ENCODE assay signal across 33 cellular contexts in genomic region chr10:117532003-117532385, GRCh38. TPM values are rescaled to one million over a fixed set of nuclear protein-coding genes. Genes with fewer than 3 reads are reported as not detected.
"Had no signal": no experiment of that assay in that cellular context is flagged by ENCODE, and none has a peak within 500 bp of the region (broad histone marks: within the 10 kb centered on the region; RNA-seq: fewer than 3 reads in every experiment).

No MANE protein-coding gene starts in this region.

- H3K4me3 Mint-ChIP-seq: activated CD4-positive, alpha-beta memory T cell treated with anti-CD3 and anti-CD28 coated beads for 36 hours; activated CD4-positive, alpha-beta T cell treated with anti-CD3 and anti-CD28 coated beads, Interleukin-2, amount 10 ng/mL, durations not matched to agents 24 days and 14 days; activated naive CD4-positive, alpha-beta T cell treated with anti-CD3 and anti-CD28 coated beads, Interleukin-2, amount 10 ng/mL, durations not matched to agents 7 days and 5 days; activated naive CD8-positive, alpha-beta T cell treated with anti-CD3 and anti-CD28 coated beads, Interleukin-2, amount 10 ng/mL, durations not matched to agents 7 days and 5 days; activated T-helper 1 cell treated with anti-CD3 and anti-CD28 coated beads, Interleukin-12 subunit alpha, Interleukin-12 subunit beta, Interleukin-2, Interleukin-4 antibody, amounts not matched to agents 30 ng/mL and 10 ng/mL and 1 ng/mL, durations not matched to agents 14 hours and 24 hours and 36 hours; central memory CD8-positive, alpha-beta T cell; dendritic cell treated with granulocyte-macrophage colony-stimulating factor and Interleukin-4, amounts not matched to agents 40 ng/mL and 50 ng/mL, for 4 days; stimulated activated naive B cell treated with anti-CD40 and anti-IgM and Interleukin-4, amounts not matched to agents 10 μg/mL and 1 μg/mL and 100 μg/mL, for 72 hours; T-helper 17 cell had no signal

- DNase-seq: activated CD4-positive, alpha-beta memory T cell treated with anti-CD3 and anti-CD28 coated beads for 36 hours; activated CD4-positive, alpha-beta T cell treated with anti-CD3 and anti-CD28 coated beads, Interleukin-2, amount 10 ng/mL, durations not matched to agents 24 days and 14 days; activated CD4-positive, CD25-positive, alpha-beta regulatory T cell treated with anti-CD3 and anti-CD28 coated beads, Interleukin-2, amount 50 U/mL, for 72 hours; activated CD8-positive, alpha-beta memory T cell treated with anti-CD3 and anti-CD28 coated beads, Interleukin-2, amount 50 U/mL, for 4 hours; activated effector memory CD4-positive, alpha-beta T cell treated with anti-CD3 and anti-CD28 coated beads, Interleukin-2, amount 50 U/mL, for 16 hours; activated naive CD4-positive, alpha-beta T cell treated with anti-CD3 and anti-CD28 coated beads, Interleukin-2, amount 10 ng/mL, durations not matched to agents 7 days and 5 days; activated naive CD8-positive, alpha-beta T cell treated with anti-CD3 and anti-CD28 coated beads, Interleukin-2, amount 10 ng/mL, durations not matched to agents 7 days and 5 days; activated T-cell treated with anti-CD3 and anti-CD28 coated beads, Interleukin-2, amount 50 U/mL, for 1 hour; amygdala; hippocampal formation; kidney glomerular epithelial cell; left ventricle myocardium inferior; nephron progenitor cell; psoas muscle; stimulated activated CD4-positive, alpha-beta T cell treated with anti-CD3 and anti-CD28 coated beads, Interleukin-1b, Interleukin-23, amount 100 ng/mL, for 48 hours; stimulated activated CD4-positive, alpha-beta T cell treated with anti-CD3 and anti-CD28 coated beads, Interleukin-4, amount 100 ng/mL, for 4 hours; stimulated activated naive B cell treated with anti-CD40 and anti-IgM and Interleukin-4, amounts not matched to agents 10 μg/mL and 1 μg/mL and 100 μg/mL, for 72 hours; stomach; SW 1271; T-helper 17 cell; T1000; thyroid gland had no signal

- H3K4me3 ChIP-seq: breast epithelium, gastroesophageal sphincter, left ventricle myocardium inferior, lung, smooth muscle cell, stomach, thyroid gland had no signal

- H3K36me3 Mint-ChIP-seq: activated CD4-positive, alpha-beta memory T cell treated with anti-CD3 and anti-CD28 coated beads for 36 hours; activated naive CD4-positive, alpha-beta T cell treated with anti-CD3 and anti-CD28 coated beads, Interleukin-2, amount 10 ng/mL, durations not matched to agents 7 days and 5 days; activated naive CD8-positive, alpha-beta T cell treated with anti-CD3 and anti-CD28 coated beads, Interleukin-2, amount 10 ng/mL, durations not matched to agents 7 days and 5 days; stimulated activated naive B cell treated with anti-CD40 and anti-IgM and Interleukin-4, amounts not matched to agents 10 μg/mL and 1 μg/mL and 100 μg/mL, for 72 hours had no signal

- H3K9me3 ChIP-seq: breast epithelium, gastroesophageal sphincter, left ventricle myocardium inferior, psoas muscle, stomach, thyroid gland had no signal

- H3K9me3 Mint-ChIP-seq: activated CD4-positive, alpha-beta memory T cell treated with anti-CD3 and anti-CD28 coated beads for 36 hours; activated CD4-positive, alpha-beta T cell treated with anti-CD3 and anti-CD28 coated beads, Interleukin-2, amount 10 ng/mL, durations not matched to agents 24 days and 14 days; activated naive CD4-positive, alpha-beta T cell treated with anti-CD3 and anti-CD28 coated beads, Interleukin-2, amount 10 ng/mL, durations not matched to agents 7 days and 5 days; activated naive CD8-positive, alpha-beta T cell treated with anti-CD3 and anti-CD28 coated beads, Interleukin-2, amount 10 ng/mL, durations not matched to agents 7 days and 5 days; activated T-helper 1 cell treated with anti-CD3 and anti-CD28 coated beads, Interleukin-12 subunit alpha, Interleukin-12 subunit beta, Interleukin-2, Interleukin-4 antibody, amounts not matched to agents 30 ng/mL and 10 ng/mL and 1 ng/mL, durations not matched to agents 14 hours and 24 hours and 36 hours; central memory CD8-positive, alpha-beta T cell; dendritic cell treated with granulocyte-macrophage colony-stimulating factor and Interleukin-4, amounts not matched to agents 40 ng/mL and 50 ng/mL, for 4 days; nephron progenitor cell; stimulated activated naive B cell treated with anti-CD40 and anti-IgM and Interleukin-4, amounts not matched to agents 10 μg/mL and 1 μg/mL and 100 μg/mL, for 72 hours had no signal

- H3K27ac Mint-ChIP-seq: activated CD4-positive, alpha-beta memory T cell treated with anti-CD3 and anti-CD28 coated beads for 36 hours; activated CD4-positive, alpha-beta T cell treated with anti-CD3 and anti-CD28 coated beads, Interleukin-2, amount 10 ng/mL, durations not matched to agents 24 days and 14 days; activated naive CD4-positive, alpha-beta T cell treated with anti-CD3 and anti-CD28 coated beads, Interleukin-2, amount 10 ng/mL, durations not matched to agents 7 days and 5 days; activated naive CD8-positive, alpha-beta T cell treated with anti-CD3 and anti-CD28 coated beads, Interleukin-2, amount 10 ng/mL, durations not matched to agents 7 days and 5 days; activated T-helper 1 cell treated with anti-CD3 and anti-CD28 coated beads, Interleukin-12 subunit alpha, Interleukin-12 subunit beta, Interleukin-2, Interleukin-4 antibody, amounts not matched to agents 30 ng/mL and 10 ng/mL and 1 ng/mL, durations not matched to agents 14 hours and 24 hours and 36 hours; dendritic cell treated with granulocyte-macrophage colony-stimulating factor and Interleukin-4, amounts not matched to agents 40 ng/mL and 50 ng/mL, for 4 days; nephron progenitor cell; stimulated activated naive B cell treated with anti-CD40 and anti-IgM and Interleukin-4, amounts not matched to agents 10 μg/mL and 1 μg/mL and 100 μg/mL, for 72 hours; T-helper 17 cell had no signal

- H3K27ac ChIP-seq: breast epithelium, epithelial cell of prostate, gastroesophageal sphincter, left ventricle myocardium inferior, parathyroid adenoma, psoas muscle, stomach, thyroid gland had no signal

- H3K4me1 ChIP-seq: parathyroid adenoma had no signal

- H3K4me1 Mint-ChIP-seq: activated CD4-positive, alpha-beta T cell treated with anti-CD3 and anti-CD28 coated beads, Interleukin-2, amount 10 ng/mL, durations not matched to agents 24 days and 14 days; activated naive CD4-positive, alpha-beta T cell treated with anti-CD3 and anti-CD28 coated beads, Interleukin-2, amount 10 ng/mL, durations not matched to agents 7 days and 5 days; central memory CD8-positive, alpha-beta T cell had no signal

- H2AFZ ChIP-seq: parathyroid adenoma had no signal

- H3K9ac ChIP-seq: parathyroid adenoma had no signal

- H3K4me2 ChIP-seq: smooth muscle cell had no signal

- ATAC-seq: gastroesophageal sphincter; stimulated activated naive B cell treated with anti-CD40 and anti-IgM and Interleukin-4, amounts not matched to agents 10 μg/mL and 1 μg/mL and 100 μg/mL, for 72 hours; T-helper 17 cell had no signal

- H3K36me3 ChIP-seq: breast epithelium, gastroesophageal sphincter, left ventricle myocardium inferior, stomach, thyroid gland had no signal

RNA-seq across cellular contexts. Expression of gene EMX2, which starts 10.6 kb away (rescaled TPM):
- total RNA-seq: activated CD4-positive, alpha-beta memory T cell treated with anti-CD3 and anti-CD28 coated beads for 36 hours; activated CD4-positive, alpha-beta T cell treated with anti-CD3 and anti-CD28 coated beads, Interleukin-2, amount 10 ng/mL, durations not matched to agents 24 days and 14 days; activated CD8-positive, alpha-beta memory T cell treated with anti-CD3 and anti-CD28 coated beads for 36 hours; activated naive CD8-positive, alpha-beta T cell treated with anti-CD3 and anti-CD28 coated beads, Interleukin-2, amount 10 ng/mL, durations not matched to agents 7 days and 5 days; activated T-helper 1 cell treated with anti-CD3 and anti-CD28 coated beads, Interleukin-12 subunit alpha, Interleukin-12 subunit beta, Interleukin-2, Interleukin-4 antibody, amounts not matched to agents 30 ng/mL and 10 ng/mL and 1 ng/mL, durations not matched to agents 14 hours and 24 hours and 36 hours; fibroblast of lung; stomach; T-helper 17 cell had no signal
- polyA plus RNA-seq: fibroblast of lung, lung, smooth muscle cell had no signal
